Comparison of ENCODE assay signal across 8 cellular contexts in genomic region chr11:22624742-22625447, GRCh38. TPM values are rescaled to one million over a fixed set of nuclear protein-coding genes. Genes with fewer than 3 reads are reported as not detected.
A peak's percentile ranks its signal among the peaks of the same experiment; 100 is the strongest.
DNase-seq lines count a peak whose midpoint lies in the region; ATAC-seq and FAIRE-seq lines count a peak whose summit lies in the region.

No MANE protein-coding gene starts in this region.

- H3K9me2 ChIP-seq in Karpas-422 (replicated peaks; ENCODE audit: insufficient read depth, low read length) = no peaks in the 10 kb centered on the region; the same call in 1 of the 2 replicates

- peak overlapping the region; percentile 92 for H2AFZ ChIP-seq in Karpas-422 (ENCODE audit: low read length)

- H3K4me1 ChIP-seq in ES-I3 (ENCODE audit: insufficient read depth, low read length) (no peaks in the 10 kb centered on the region), Karpas-422 (ENCODE audit: low read length) (peaks cover 19% of the 10 kb centered on the region), aorta (ENCODE audit: control insufficient read depth in 1 of 2, insufficient read depth in 2 of 2, low read length in 2 of 2) (no peaks in the 10 kb centered on the region)

- H3K9ac ChIP-seq in ES-I3 (ENCODE audit: low read depth, low read length) (peak overlapping the region; percentile 82), Karpas-422 (ENCODE audit: low read length) (peak overlapping the region; percentile 91)

- H3K27me3 ChIP-seq in Karpas-422 (ENCODE audit: low read length) (no peaks in the 10 kb centered on the region), aorta (ENCODE audit: control insufficient read depth in 1 of 2, insufficient read depth in 2 of 2, low read length in 1 of 2) (no peaks in the 10 kb centered on the region)

- H3K36me3 ChIP-seq in ES-I3 (ENCODE audit: insufficient read depth, low read length) (no peaks in the 10 kb centered on the region), Karpas-422 (ENCODE audit: insufficient read depth, low read length) (no peaks in the 10 kb centered on the region), aorta (ENCODE audit: control insufficient read depth in 1 of 2, insufficient read depth in 2 of 2, low read length in 1 of 2) (no peaks in the 10 kb centered on the region)

- ATAC-seq in GM21825 (IDR thresholded peaks at IDR 0.05; ENCODE audit: unreplicated experiment) (peak; percentile 55), aorta (ENCODE audit: low FRiP score) (peak; percentile 80)
- ATAC-seq in activated naive CD8-positive, alpha-beta T cell treated with anti-CD3 and anti-CD28 coated beads, Interleukin-2, amount 10 ng/mL, durations not matched to agents 7 days and 5 days (ENCODE audit: low read depth) = peak; percentile 44

- H3K27ac ChIP-seq in Karpas-422 (ENCODE audit: low read length) (peak overlapping the region; percentile 9; the same call in 1 of the 2 replicates), aorta (ENCODE audit: low read depth in 1 of 2, low read length in 2 of 2) (peak overlapping the region; percentile 58 to 70)

- 4 to 5% methylated on average over 31 of the region's 31 CpGs for WGBS in aorta, 2 donors

- peak; percentile 81 for DNase-seq in Karpas-422
- peak; percentile 33 for DNase-seq in RCC 7860 (ENCODE audit: low spot score)
- no peak for DNase-seq in activated naive CD8-positive, alpha-beta T cell treated with anti-CD3 and anti-CD28 coated beads, Interleukin-2, amount 10 ng/mL, durations not matched to agents 7 days and 5 days
- peak; percentile 86 for DNase-seq in cardiac septum (ENCODE audit: low spot score)
- DNase-seq in pons (ENCODE audit: low spot score) = peak; percentile 71
- peak in 1 of 2 donors; percentile 83 for DNase-seq in aorta

- H3K4me3 ChIP-seq in Karpas-422 (ENCODE audit: low read length) (peak overlapping the region; percentile 89), aorta (ENCODE audit: low read length in 2 of 2) (peak overlapping the region; percentile 76 to 82)

- H3K27me3 Mint-ChIP-seq in activated naive CD8-positive, alpha-beta T cell treated with anti-CD3 and anti-CD28 coated beads, Interleukin-2, amount 10 ng/mL, durations not matched to agents 7 days and 5 days = no peaks in the 10 kb centered on the region

- peaks cover 12% of the 10 kb centered on the region for H3K79me2 ChIP-seq in Karpas-422 (ENCODE audit: low read length)

- H3K36me3 Mint-ChIP-seq in activated naive CD8-positive, alpha-beta T cell treated with anti-CD3 and anti-CD28 coated beads, Interleukin-2, amount 10 ng/mL, durations not matched to agents 7 days and 5 days = peaks cover 23% of the 10 kb centered on the region

- no peak for FAIRE-seq in RCC 7860 (lab: Jason Lieb, UNC)

- peaks cover under 1% of the 10 kb centered on the region for H3K9me3 Mint-ChIP-seq in activated naive CD8-positive, alpha-beta T cell treated with anti-CD3 and anti-CD28 coated beads, Interleukin-2, amount 10 ng/mL, durations not matched to agents 7 days and 5 days

- H3K9me3 ChIP-seq in ES-I3 (ENCODE audit: control insufficient read depth, insufficient read depth, low read length) (no peaks in the 10 kb centered on the region), Karpas-422 (ENCODE audit: low read length) (no peaks in the 10 kb centered on the region), aorta (ENCODE audit: control insufficient read depth, low read length) (no peaks in the 10 kb centered on the region)

- peak overlapping the region; percentile 93 for H3K4me2 ChIP-seq in Karpas-422 (ENCODE audit: low read depth, low read length, poor library complexity, severe bottlenecking)

- peak overlapping the region; percentile 94 for H3K4me3 Mint-ChIP-seq in activated naive CD8-positive, alpha-beta T cell treated with anti-CD3 and anti-CD28 coated beads, Interleukin-2, amount 10 ng/mL, durations not matched to agents 7 days and 5 days

- peak overlapping the region; percentile 97 for H3K27ac Mint-ChIP-seq in activated naive CD8-positive, alpha-beta T cell treated with anti-CD3 and anti-CD28 coated beads, Interleukin-2, amount 10 ng/mL, durations not matched to agents 7 days and 5 days

- POLR2A ChIA-PET in activated naive CD8-positive, alpha-beta T cell treated with anti-CD3 and anti-CD28 coated beads, Interleukin-2, amount 10 ng/mL, durations not matched to agents 7 days and 5 days (lab: Charles Lee) = interaction anchor here (1.2 to 1.4 kb wide), 4 partner anchors 10 to 204 kb away, joined by 3 to 8 read pairs (median 3); no protein-coding TSS in a partner anchor

- H4K20me1 ChIP-seq in Karpas-422 (ENCODE audit: insufficient read depth, low read depth, low read length) = no peaks in the 10 kb centered on the region

- peaks cover 22% of the 10 kb centered on the region for H3K4me1 Mint-ChIP-seq in activated naive CD8-positive, alpha-beta T cell treated with anti-CD3 and anti-CD28 coated beads, Interleukin-2, amount 10 ng/mL, durations not matched to agents 7 days and 5 days

- intact Hi-C loops in cardiac septum (cut with DNase I) = loop anchor here (5.0 kb wide), 1 partner anchor 42 kb away; the partner anchor contains the start of gene GAS2
- intact Hi-C loops in aorta (cut with DNase I) = no loop called here

RNA-seq across cellular contexts. Expression of gene FANCF, which starts 0.7 kb away (rescaled TPM):
- total RNA-seq in Karpas-422 (2014; rRNA removed; shearing (Covaris generic); ENCODE audit: low replicate concordance) = 11.1 and 15.6 TPM in 2 replicates
- total RNA-seq in activated naive CD8-positive, alpha-beta T cell treated with anti-CD3 and anti-CD28 coated beads, Interleukin-2, amount 10 ng/mL, durations not matched to agents 7 days and 5 days = 10 to 100 TPM; 18.4 to 18.7 TPM
- total RNA-seq in cardiac septum (6.1 TPM), aorta (1 to 10 TPM; 3.0 to 5.8 TPM)
- polyA plus RNA-seq in aorta = 1 to 10 TPM; 3.2 to 4.6 TPM

RNA-seq across cellular contexts. Expression of gene GAS2, which starts 41.5 kb away (rescaled TPM):
- 0.86 TPM in 1 of 2 replicates, not detected in the other for total RNA-seq in Karpas-422 (2014; rRNA removed; shearing (Covaris generic); ENCODE audit: low replicate concordance)
- total RNA-seq in activated naive CD8-positive, alpha-beta T cell treated with anti-CD3 and anti-CD28 coated beads, Interleukin-2, amount 10 ng/mL, durations not matched to agents 7 days and 5 days = 1 to 10 TPM; 1.9 to 2.4 TPM
- 14.3 TPM for total RNA-seq in cardiac septum
- total RNA-seq in aorta = 1 to 10 TPM in 1 of 2 donors, under 1 TPM in 1; 0.52 to 2.1 TPM
- polyA plus RNA-seq in aorta = 1 to 10 TPM in 1 of 2 donors, under 1 TPM in 1; 0.18 to 1.8 TPM
